ENCODE assay signal across 8 cellular contexts in the genomic region with DNA sequence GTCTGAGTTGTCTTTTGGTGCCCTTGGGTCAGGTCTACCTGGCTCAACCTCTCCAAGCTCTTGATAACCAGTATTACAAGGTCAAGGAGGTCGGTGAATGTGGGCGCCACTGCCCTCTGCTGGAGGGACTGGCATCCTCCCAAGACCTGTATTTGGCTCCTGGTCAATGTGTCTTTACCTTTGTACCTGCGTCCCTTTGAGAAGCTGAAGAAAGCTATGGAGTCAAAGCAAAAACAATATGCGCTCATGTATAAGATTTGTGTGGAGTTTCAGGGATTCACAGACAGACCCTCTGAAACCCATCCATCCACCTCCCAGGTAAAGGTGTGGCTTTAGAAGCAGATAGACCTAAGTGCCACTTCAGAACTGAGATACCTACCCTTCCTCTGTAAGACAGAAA.
A peak's percentile ranks its signal among the peaks of the same experiment; 100 is the strongest.
DNase-seq lines count a peak whose midpoint lies in the region; ATAC-seq and TF ChIP-seq lines count a peak whose summit lies in the region.

No MANE protein-coding gene starts in this region.

- no peak overlapping the region for H3K27ac ChIP-seq in naive thymus-derived CD4-positive, alpha-beta T cell (ENCODE audit: low read depth, low read length)
- H3K27ac ChIP-seq in stomach: no peak overlapping the region

- peak; percentile 58 for DNase-seq in GM12864 (ENCODE audit: low read depth)
- peak; percentile 10 for DNase-seq in MV-4-11 (lab: John Stamatoyannopoulos, UW)
- peak; percentile 92 for DNase-seq in activated CD4-positive, alpha-beta T cell treated with anti-CD3 and anti-CD28 coated beads, Interleukin-2, amount 10 ng/mL, durations not matched to agents 24 days and 14 days
- DNase-seq in ecto neural progenitor cell (ENCODE audit: low spot score): peak; percentile 70
- DNase-seq in naive thymus-derived CD4-positive, alpha-beta T cell: peak; percentile 37 to 72 (median 59)
- DNase-seq in stomach: peak; percentile 87

- H3K27ac Mint-ChIP-seq in activated CD4-positive, alpha-beta T cell treated with anti-CD3 and anti-CD28 coated beads, Interleukin-2, amount 10 ng/mL, durations not matched to agents 24 days and 14 days: no peak overlapping the region
- peak overlapping the region in 2 of 9 donors; percentile 15 to 76 for H3K27ac Mint-ChIP-seq in naive thymus-derived CD4-positive, alpha-beta T cell

- TF ChIP-seq POLR2A in stomach (IDR thresholded peaks at IDR 0.05): no peak

- peaks cover 2% of the 10 kb centered on the region for H3K27me3 Mint-ChIP-seq in activated CD4-positive, alpha-beta T cell treated with anti-CD3 and anti-CD28 coated beads, Interleukin-2, amount 10 ng/mL, durations not matched to agents 24 days and 14 days
- H3K27me3 Mint-ChIP-seq in naive thymus-derived CD4-positive, alpha-beta T cell: peaks cover 0 to 8% (median 0%) of the 10 kb centered on the region in 5 donors

- ATAC-seq in naive thymus-derived CD4-positive, alpha-beta T cell: peak; percentile 94
- ATAC-seq in HG02798 (IDR thresholded peaks at IDR 0.05; ENCODE audit: poor library complexity, unreplicated experiment) (no peak), GM18511 (IDR thresholded peaks at IDR 0.05; ENCODE audit: unreplicated experiment) (no peak)

- WGBS in stomach, 5 donors: 13 to 29% (median 22%) methylated on average over 4 of the region's 4 CpGs

- POLR2A ChIA-PET in naive thymus-derived CD4-positive, alpha-beta T cell (lab: Charles Lee): interaction anchor here (1.1 to 1.7 kb wide), 4 partner anchors 14 to 140 kb away, joined by 3 to 8 read pairs (median 5); a partner anchor contains a TSS

- peak; percentile 90 for TF ChIP-seq CTCF in GM12864 (IDR thresholded peaks at IDR 0.05; ENCODE audit: low read depth, low read length, missing control alignments)
- TF ChIP-seq CTCF in stomach (IDR thresholded peaks at IDR 0.05): peak in 5 of 7 experiments; percentile 37 to 74 (median 61)

- H3K4me1 Mint-ChIP-seq in activated CD4-positive, alpha-beta T cell treated with anti-CD3 and anti-CD28 coated beads, Interleukin-2, amount 10 ng/mL, durations not matched to agents 24 days and 14 days: peaks cover 5% of the 10 kb centered on the region
- peaks cover 5 to 15% (median 12%) of the 10 kb centered on the region in 7 donors for H3K4me1 Mint-ChIP-seq in naive thymus-derived CD4-positive, alpha-beta T cell

- no peaks in the 10 kb centered on the region for H3K27me3 ChIP-seq in naive thymus-derived CD4-positive, alpha-beta T cell (ENCODE audit: control insufficient read depth in 2 of 2, insufficient read depth in 2 of 2, low read length in 2 of 2)
- H3K27me3 ChIP-seq in stomach: no peaks in the 10 kb centered on the region

- no peak overlapping the region for H3K4me3 Mint-ChIP-seq in activated CD4-positive, alpha-beta T cell treated with anti-CD3 and anti-CD28 coated beads, Interleukin-2, amount 10 ng/mL, durations not matched to agents 24 days and 14 days
- no peak overlapping the region for H3K4me3 Mint-ChIP-seq in naive thymus-derived CD4-positive, alpha-beta T cell

- H3K9me3 Mint-ChIP-seq in activated CD4-positive, alpha-beta T cell treated with anti-CD3 and anti-CD28 coated beads, Interleukin-2, amount 10 ng/mL, durations not matched to agents 24 days and 14 days: no peaks in the 10 kb centered on the region
- H3K9me3 Mint-ChIP-seq in naive thymus-derived CD4-positive, alpha-beta T cell: no peaks in the 10 kb centered on the region

- no peaks in the 10 kb centered on the region for H3K36me3 ChIP-seq in naive thymus-derived CD4-positive, alpha-beta T cell (ENCODE audit: control insufficient read depth in 2 of 3, insufficient read depth in 3 of 3, low read length in 3 of 3)
- H3K36me3 ChIP-seq in stomach: no peaks in the 10 kb centered on the region

- H3K9me3 ChIP-seq in naive thymus-derived CD4-positive, alpha-beta T cell (ENCODE audit: control insufficient read depth in 2 of 3, low read length in 3 of 3): no peaks in the 10 kb centered on the region
- no peaks in the 10 kb centered on the region for H3K9me3 ChIP-seq in stomach

- no peaks in the 10 kb centered on the region for H3K4me1 ChIP-seq in naive thymus-derived CD4-positive, alpha-beta T cell (ENCODE audit: control insufficient read depth in 2 of 2, insufficient read depth in 2 of 2, low read length in 2 of 2)
- peaks cover 0 to 8% (median 3%) of the 10 kb centered on the region in 4 donors for H3K4me1 ChIP-seq in stomach

- no peaks in the 10 kb centered on the region for H3K36me3 Mint-ChIP-seq in activated CD4-positive, alpha-beta T cell treated with anti-CD3 and anti-CD28 coated beads, Interleukin-2, amount 10 ng/mL, durations not matched to agents 24 days and 14 days (ENCODE audit: low read depth)
- no peaks in the 10 kb centered on the region for H3K36me3 Mint-ChIP-seq in naive thymus-derived CD4-positive, alpha-beta T cell

- TF ChIP-seq EP300 in stomach (IDR thresholded peaks at IDR 0.05): no peak

- CTCF ChIA-PET in naive thymus-derived CD4-positive, alpha-beta T cell (lab: Charles Lee): interaction anchor here (0.6 to 5.5 kb wide), 33 partner anchors 10 to 254 kb away, joined by 3 to 53 read pairs (median 4); a partner anchor contains a TSS

- no peak overlapping the region for H3K4me3 ChIP-seq in GM12864 (ENCODE audit: low read depth, low read length)
- H3K4me3 ChIP-seq in naive thymus-derived CD4-positive, alpha-beta T cell (ENCODE audit: low read length): no peak overlapping the region
- no peak overlapping the region for H3K4me3 ChIP-seq in stomach

- intact Hi-C loops in activated CD4-positive, alpha-beta T cell treated with anti-CD3 and anti-CD28 coated beads, Interleukin-2, amount 10 ng/mL, durations not matched to agents 24 days and 14 days (cut with micrococcal nuclease): loop anchor here (1.0 to 5.0 kb wide), 3 partner anchors 95 to 242 kb away; partner anchors contain the start of gene CAPZB
- intact Hi-C loops in naive thymus-derived CD4-positive, alpha-beta T cell (cut with micrococcal nuclease): loop anchor here (1.0 kb wide), 8 partner anchors 15 to 241 kb away; no protein-coding TSS in a partner anchor
- intact Hi-C loops in stomach (cut with DNase I; ENCODE audit: low total_unique reads): loop anchor here (10.0 kb wide), 1 partner anchor 198 kb away; no protein-coding TSS in a partner anchor

Comparison
In these comparisons a context has a peak if more than half of its experiments do, and no peak if none do; other contexts are left out.
1. DNase-seq: peak in every context shown above with its lines; median percentile 92 in activated CD4-positive, alpha-beta T cell treated with anti-CD3 and anti-CD28 coated beads, Interleukin-2, amount 10 ng/mL, durations not matched to agents 24 days and 14 days; 87 in stomach; 70 in ecto neural progenitor cell; 59 in naive thymus-derived CD4-positive, alpha-beta T cell; 58 in GM12864; 10 in MV-4-11.